14 cellular contexts compared by ENCODE assay signal in the genomic region with DNA sequence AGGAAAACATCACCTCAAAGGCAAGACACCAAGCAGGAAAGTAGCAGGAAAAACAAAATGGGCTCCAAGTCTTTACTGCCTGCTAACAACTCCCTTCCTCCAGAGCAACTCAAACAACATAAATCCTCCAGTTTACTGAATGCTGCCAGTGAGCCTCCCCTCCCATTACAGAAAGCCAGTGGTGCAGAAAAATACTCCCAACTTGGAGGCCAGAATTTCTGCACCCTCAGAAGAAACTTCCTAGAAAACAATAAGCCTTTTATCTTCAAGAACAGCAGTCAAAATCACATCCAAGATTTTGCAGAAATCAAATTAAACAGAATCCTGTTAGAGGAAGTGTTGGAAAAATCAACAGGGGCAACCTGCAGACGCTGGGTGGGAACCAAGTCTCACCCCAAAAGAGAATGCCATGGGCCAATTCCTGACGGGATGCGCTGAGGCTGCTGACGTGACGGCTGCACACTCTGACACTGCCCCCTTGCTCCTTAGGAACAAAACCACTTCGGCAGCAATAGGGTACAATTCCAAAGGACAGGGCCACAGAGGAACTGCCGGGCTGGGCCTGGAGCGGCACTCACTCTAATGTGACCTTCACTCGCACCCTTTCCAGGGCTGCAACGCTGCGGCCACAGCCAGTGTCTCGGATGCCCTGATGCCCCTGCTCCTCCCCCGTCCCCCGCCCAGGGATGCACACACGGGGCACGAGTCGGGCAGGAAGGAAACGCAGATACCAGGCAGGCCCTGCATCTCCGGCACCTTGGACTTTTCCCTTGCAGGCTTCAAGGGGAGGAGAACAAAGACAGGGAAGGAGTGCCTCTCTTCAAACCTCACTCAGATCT. TPM values are rescaled to one million over a fixed set of nuclear protein-coding genes. Genes with fewer than 3 reads are reported as not detected.
DNase-seq lines count a peak whose midpoint lies in the region; ATAC-seq and TF ChIP-seq lines count a peak whose summit lies in the region.
"Had no signal": no experiment of that assay in that cellular context is flagged by ENCODE, and none has a peak within 500 bp of the region (broad histone marks: within the 10 kb centered on the region; RNA-seq: fewer than 3 reads in every experiment).

No MANE protein-coding gene starts in this region.

- H4K20me1 ChIP-seq in osteoblast (ENCODE audit: insufficient read depth, low read length) = peaks cover 60% of the 10 kb centered on the region

- no peak for DNase-seq in CD4-positive, CD25-positive, alpha-beta regulatory T cell
- DNase-seq in esophagus squamous epithelium (lab: John Stamatoyannopoulos, UW) (no peak), osteoblast (ENCODE audit: insufficient read length, low spot score, missing footprints) (peak; percentile 21), GOT3 (lab: John Stamatoyannopoulos, UW) (no peak), GM20000 (ENCODE audit: low spot score) (no peak)
- DNase-seq: activated CD4-positive, alpha-beta T cell treated with anti-CD3 and anti-CD28 coated beads for 1 hour; activated effector memory CD4-positive, alpha-beta T cell treated with anti-CD3 and anti-CD28 coated beads, Interleukin-2, amount 50 U/mL, for 16 hours; foreskin fibroblast; NCI-H187 treated with DMSO at 0.1 percent for 48 hours had no signal

- no peaks in the 10 kb centered on the region for H3K27me3 Mint-ChIP-seq in CD4-positive, CD25-positive, alpha-beta regulatory T cell
- H3K27me3 Mint-ChIP-seq: central memory CD8-positive, alpha-beta T cell had no signal

- H3K36me3 Mint-ChIP-seq in CD4-positive, CD25-positive, alpha-beta regulatory T cell = peaks cover 15% of the 10 kb centered on the region

- no peaks in the 10 kb centered on the region for H3K27me3 ChIP-seq in CD4-positive, CD25-positive, alpha-beta regulatory T cell (ENCODE audit: control insufficient read depth, insufficient read depth, low read length)
- H3K27me3 ChIP-seq in esophagus squamous epithelium (no peaks in the 10 kb centered on the region), osteoblast (ENCODE audit: insufficient read depth, low read length) (no peaks in the 10 kb centered on the region)
- H3K27me3 ChIP-seq: left lung had no signal

- H3K79me2 ChIP-seq in osteoblast (ENCODE audit: insufficient read depth, low read length) = peaks cover 70% of the 10 kb centered on the region

- no peak overlapping the region for H3K4me2 ChIP-seq in osteoblast (ENCODE audit: insufficient read depth, low read length)

- no peak overlapping the region for H3K27ac Mint-ChIP-seq in CD4-positive, CD25-positive, alpha-beta regulatory T cell

- no peak overlapping the region for H3K27ac ChIP-seq in CD4-positive, CD25-positive, alpha-beta regulatory T cell (ENCODE audit: insufficient read depth, low read length, poor library complexity, severe bottlenecking)
- peak overlapping the region; percentile 98 for H3K27ac ChIP-seq in VCaP
- H3K27ac ChIP-seq in esophagus squamous epithelium = peak overlapping the region; percentile 43 to 92 (median 65)
- no peak overlapping the region for H3K27ac ChIP-seq in osteoblast (ENCODE audit: low read depth, low read length)
- H3K27ac ChIP-seq: left lung had no signal

- H3K36me3 ChIP-seq in CD4-positive, CD25-positive, alpha-beta regulatory T cell (ENCODE audit: control insufficient read depth, insufficient read depth, low read length) = peaks cover 5% of the 10 kb centered on the region
- H3K36me3 ChIP-seq in esophagus squamous epithelium = peaks cover 0 to 16% (median 0%) of the 10 kb centered on the region in 3 donors
- H3K36me3 ChIP-seq in osteoblast (ENCODE audit: insufficient read depth, low read length) = peaks cover 4% of the 10 kb centered on the region

- no peak for ATAC-seq in CD4-positive, CD25-positive, alpha-beta regulatory T cell (ENCODE audit: low read depth in 2 of 2)
- ATAC-seq in GM21723 (IDR thresholded peaks at IDR 0.05; ENCODE audit: unreplicated experiment) = no peak
- ATAC-seq in HG03159 (IDR thresholded peaks at IDR 0.05; ENCODE audit: unreplicated experiment) = no peak
- ATAC-seq: left lung had no signal

- peaks cover 4 to 50% (median 22%) of the 10 kb centered on the region in 4 donors for H3K4me1 Mint-ChIP-seq in CD4-positive, CD25-positive, alpha-beta regulatory T cell

- H3K4me1 ChIP-seq in CD4-positive, CD25-positive, alpha-beta regulatory T cell (ENCODE audit: control insufficient read depth, insufficient read depth, low read length, poor library complexity, severe bottlenecking) = peaks cover 11% of the 10 kb centered on the region
- peaks cover 38 to 77% (median 69%) of the 10 kb centered on the region in 3 donors for H3K4me1 ChIP-seq in esophagus squamous epithelium
- peaks cover 16% of the 10 kb centered on the region for H3K4me1 ChIP-seq in osteoblast (ENCODE audit: insufficient read depth, low read length)

- no peaks in the 10 kb centered on the region for H3K9me3 Mint-ChIP-seq in CD4-positive, CD25-positive, alpha-beta regulatory T cell
- H3K9me3 Mint-ChIP-seq: central memory CD8-positive, alpha-beta T cell had no signal

- WGBS in esophagus squamous epithelium, 2 donors = 24 to 62% methylated on average over 7 to 10 of the region's 19 CpGs

- intact Hi-C loops in esophagus squamous epithelium (cut with DNase I) = no loop called here

- TF ChIP-seq POLR2A in esophagus squamous epithelium (IDR thresholded peaks at IDR 0.05) = no peak

- peak overlapping the region; percentile 33 to 75 (median 62) for H3K4me3 Mint-ChIP-seq in CD4-positive, CD25-positive, alpha-beta regulatory T cell

- H3K9me3 ChIP-seq in CD4-positive, CD25-positive, alpha-beta regulatory T cell (ENCODE audit: control insufficient read depth in 2 of 2, low read length in 2 of 2) = no peaks in the 10 kb centered on the region
- no peaks in the 10 kb centered on the region for H3K9me3 ChIP-seq in esophagus squamous epithelium
- no peaks in the 10 kb centered on the region for H3K9me3 ChIP-seq in osteoblast (ENCODE audit: low read depth, low read length)
- H3K9me3 ChIP-seq: left lung had no signal

- H3K4me3 ChIP-seq in CD4-positive, CD25-positive, alpha-beta regulatory T cell (ENCODE audit: low read depth, low read length) = no peak overlapping the region
- peak overlapping the region in 2 of 4 donors; percentile 98 to 99 for H3K4me3 ChIP-seq in esophagus squamous epithelium
- no peak overlapping the region for H3K4me3 ChIP-seq in osteoblast (ENCODE audit: insufficient read depth, low read length)

- no peak overlapping the region for H2AFZ ChIP-seq in osteoblast (ENCODE audit: low read length)

- TF ChIP-seq CTCF in VCaP (conservative IDR thresholded peaks at IDR 0.05) = no peak
- TF ChIP-seq CTCF in esophagus squamous epithelium (IDR thresholded peaks at IDR 0.05) = no peak
- no peak for TF ChIP-seq CTCF in osteoblast (IDR thresholded peaks at IDR 0.05; ENCODE audit: extremely low read depth, low read depth, low read length)
- TF ChIP-seq CTCF in GM20000 (IDR thresholded peaks at IDR 0.05; ENCODE audit: extremely low read depth, missing control alignments) = no peak

RNA-seq across cellular contexts. Expression of a gene that starts 2.6 kb away (rescaled TPM):
- 40.5 TPM for total RNA-seq in CD4-positive, CD25-positive, alpha-beta regulatory T cell
- 10 to 100 TPM; 21.2 to 35.2 (median 26.8) TPM for polyA plus RNA-seq in CD4-positive, CD25-positive, alpha-beta regulatory T cell
- 10 to 100 TPM; 40.2 to 81.9 (median 46.6) TPM for total RNA-seq in esophagus squamous epithelium
- 19.2 and 21.5 TPM in 2 replicates for total RNA-seq in osteoblast

RNA-seq across cellular contexts. Expression of a gene that starts 43.5 kb away (rescaled TPM):
- total RNA-seq in CD4-positive, CD25-positive, alpha-beta regulatory T cell = 193 TPM
- 100 to 1,000 TPM; 115 to 130 (median 121) TPM for polyA plus RNA-seq in CD4-positive, CD25-positive, alpha-beta regulatory T cell
- total RNA-seq in esophagus squamous epithelium = 10 to 100 TPM; 18.4 to 44.3 (median 35.0) TPM
- total RNA-seq in osteoblast = 40.4 and 51.4 TPM in 2 replicates

Comparison
In these comparisons a context has a peak if more than half of its experiments do, and no peak if none do; other contexts are left out.
1. H3K27ac ChIP-seq: peak in VCaP (single experiment) and esophagus squamous epithelium (4 of 4); none in CD4-positive, CD25-positive, alpha-beta regulatory T cell (single experiment) and osteoblast (single experiment).